Comparison of ENCODE assay signal across 11 cellular contexts in genomic region chr4:153450545-153450917, GRCh38. TPM values are rescaled to one million over a fixed set of nuclear protein-coding genes. Genes with fewer than 3 reads are reported as not detected.
DNase-seq lines count a peak whose midpoint lies in the region; ATAC-seq, FAIRE-seq and TF ChIP-seq lines count a peak whose summit lies in the region.
"Had no signal": no experiment of that assay in that cellular context is flagged by ENCODE, and none has a peak within 500 bp of the region (broad histone marks: within the 10 kb centered on the region; RNA-seq: fewer than 3 reads in every experiment).

No MANE protein-coding gene starts in this region.

- peak overlapping the region; percentile 14 for H3K4ac ChIP-seq in H1 (replicated peaks; ENCODE audit: insufficient read length, low read depth, low read length)

- no peak overlapping the region for H3K14ac ChIP-seq in H1 (ENCODE audit: insufficient read length)

- H4K8ac ChIP-seq in H1 (ENCODE audit: extremely low read depth, insufficient read depth, low read length), result no peak overlapping the region

- TF ChIP-seq RAD21 in H1 (IDR thresholded peaks at IDR 0.05 in 1 of 2, conservative IDR thresholded peaks at IDR 0.05 in 1 of 2; ENCODE audit: low read depth in 2 of 2, low read length in 2 of 2), result no peak

- DNase-seq in activated naive CD4-positive, alpha-beta T cell treated with Interleukin-2 at 50 U/mL for 16 hours, result no peak
- DNase-seq in H1 (ENCODE audit: low read depth in 1 of 2, low spot score in 2 of 2), result no peak
- no peak for DNase-seq in BE2C
- DNase-seq in esophagus squamous epithelium (lab: John Stamatoyannopoulos, UW), result no peak
- no peak for DNase-seq in superior temporal gyrus (ENCODE audit: extremely low spot score)
- DNase-seq: GOT3 had no signal

- intact Hi-C loops in esophagus squamous epithelium (cut with DNase I), result no loop called here

- peaks cover 10% of the 10 kb centered on the region for H3K4me1 ChIP-seq in OCI-LY3 (ENCODE audit: low read length)
- peaks cover 2 to 11% (median 7%) of the 10 kb centered on the region in 4 experiments; a peak in 5 of 7 replicates for H3K4me1 ChIP-seq in H1 (replicated peaks in 1 of 4; ENCODE audit: control insufficient read depth in 3 of 4, insufficient read depth in 4 of 4, low read length in 3 of 4)
- H3K4me1 ChIP-seq in BE2C, result no peaks in the 10 kb centered on the region
- peaks cover 0 to 21% (median 4%) of the 10 kb centered on the region in 3 donors for H3K4me1 ChIP-seq in esophagus squamous epithelium

- no peak overlapping the region for H2BK15ac ChIP-seq in H1 (ENCODE audit: low read length)

- no peak overlapping the region for H4K91ac ChIP-seq in H1 (replicated peaks; ENCODE audit: insufficient read length, low read length)

- no peaks in the 10 kb centered on the region for H3K36me3 Mint-ChIP-seq in activated naive CD4-positive, alpha-beta T cell treated with anti-CD3 and anti-CD28 coated beads, Interleukin-2, amount 50 U/mL, for 24 hours

- H3K56ac ChIP-seq in H1 (replicated peaks; ENCODE audit: insufficient read length, low read depth, low read length), result no peak overlapping the region

- POLR2A ChIA-PET in H1 (lab: Charles Lee; ENCODE audit: partially characterized antibody), result no interaction called here

- no peak overlapping the region for H3K4me3 ChIP-seq in OCI-LY3 (ENCODE audit: low read length)
- no peak overlapping the region for H3K4me3 ChIP-seq in H1 (ENCODE audit: extremely low read depth in 1 of 4, insufficient read depth in 2 of 4, low read depth in 3 of 4, low read length in 4 of 4)
- no peak overlapping the region for H3K4me3 ChIP-seq in BE2C (ENCODE audit: low read depth, low read length)
- H3K4me3 ChIP-seq in esophagus squamous epithelium, result no peak overlapping the region

- H2AFZ ChIP-seq in OCI-LY3 (ENCODE audit: low read depth, low read length) (peak overlapping the region; percentile 89), H1 (ENCODE audit: low read length) (no peak overlapping the region)

- no peak for TF ChIP-seq POLR2A in H1 (IDR thresholded peaks at IDR 0.05; ENCODE audit: control extremely low read depth in 1 of 2, low read depth in 2 of 2, low read length in 2 of 2)
- no peak for TF ChIP-seq POLR2A in esophagus squamous epithelium (IDR thresholded peaks at IDR 0.05)

- no peaks in the 10 kb centered on the region for H3K36me3 ChIP-seq in OCI-LY3 (replicated peaks; ENCODE audit: low read depth, low read length)
- H3K36me3 ChIP-seq in H1 (ENCODE audit: control insufficient read depth in 2 of 4, insufficient read depth in 4 of 4, low read length in 3 of 4), result no peaks in the 10 kb centered on the region
- H3K36me3 ChIP-seq in BE2C, result no peaks in the 10 kb centered on the region
- H3K36me3 ChIP-seq in esophagus squamous epithelium, result no peaks in the 10 kb centered on the region

- WGBS in H1 (ENCODE audit: extremely low coverage in 1 of 2, insufficient coverage in 1 of 2, insufficient read length in 1 of 2, insufficient replicate concordance in 2 of 2, low coverage in 1 of 2, low lambda C conversion rate in 2 of 2, missing lambda C conversion rate in 1 of 2), 2 experiments, result 87% methylated on average over 5 of the region's 5 CpGs; no CpG with 5 or more reads in 1 of the 2 experiments
- 74 to 82% methylated on average over 5 of the region's 5 CpGs for WGBS in esophagus squamous epithelium, 2 donors

- 0 out of 2 replicates have a peak, but pooled peaks cover 3% of the 10 kb centered on the region for H3K23me2 ChIP-seq in H1 (ENCODE audit: low read depth, low read length)

- H3K23ac ChIP-seq in H1 (ENCODE audit: insufficient read length), result no peak overlapping the region

- H3K27me3 ChIP-seq in OCI-LY3 (ENCODE audit: low read depth, low read length) (0 out of 2 replicates have a peak, but pooled peaks cover 7% of the 10 kb centered on the region), H1 (replicated peaks in 1 of 4; ENCODE audit: control insufficient read depth in 3 of 4, extremely low read depth in 1 of 4, insufficient read depth in 3 of 4, low read length in 3 of 4) (no peaks in the 10 kb centered on the region; a peak in 1 of 7 replicates), BE2C (no peaks in the 10 kb centered on the region), esophagus squamous epithelium (no peaks in the 10 kb centered on the region)

- no peak for FAIRE-seq in H1 (lab: Jason Lieb, UNC)
- FAIRE-seq: frontal cortex, keratinocyte had no signal

- H2BK20ac ChIP-seq in H1 (ENCODE audit: low read length), result no peak overlapping the region

- H3K9ac ChIP-seq in OCI-LY3 (ENCODE audit: low read length) (no peak overlapping the region), H1 (replicated peaks in 1 of 4; ENCODE audit: extremely low read depth in 1 of 4, low read depth in 3 of 4, low read length in 3 of 4) (no peak overlapping the region)

- ATAC-seq in GM21447 (IDR thresholded peaks at IDR 0.05; ENCODE audit: unreplicated experiment), result no peak

- H2AK5ac ChIP-seq in H1 (ENCODE audit: low read depth, low read length), result no peak overlapping the region

- peak overlapping the region; percentile 81 for H3K4me3 Mint-ChIP-seq in activated naive CD4-positive, alpha-beta T cell treated with anti-CD3 and anti-CD28 coated beads, Interleukin-2, amount 50 U/mL, for 24 hours

- peaks cover 28% of the 10 kb centered on the region for H3K4me1 Mint-ChIP-seq in activated naive CD4-positive, alpha-beta T cell treated with anti-CD3 and anti-CD28 coated beads, Interleukin-2, amount 50 U/mL, for 24 hours

- H3K18ac ChIP-seq in H1 (ENCODE audit: extremely low read depth, low read length), result no peak overlapping the region

- H3K27me3 Mint-ChIP-seq in activated naive CD4-positive, alpha-beta T cell treated with anti-CD3 and anti-CD28 coated beads, Interleukin-2, amount 50 U/mL, for 24 hours, result no peaks in the 10 kb centered on the region

- no peaks in the 10 kb centered on the region for H3K79me2 ChIP-seq in OCI-LY3 (ENCODE audit: low read length)
- H3K79me2 ChIP-seq in H1 (ENCODE audit: control insufficient read depth in 1 of 2, insufficient read depth in 2 of 2, low read length in 2 of 2), result no peaks in the 10 kb centered on the region

- H4K20me1 ChIP-seq in OCI-LY3 (ENCODE audit: insufficient read depth, low read length) (no peaks in the 10 kb centered on the region), H1 (replicated peaks in 1 of 2; ENCODE audit: control insufficient read depth in 1 of 2, insufficient read depth in 2 of 2, low read length in 2 of 2) (no peaks in the 10 kb centered on the region)

- no peak overlapping the region for H2BK5ac ChIP-seq in H1 (ENCODE audit: low read depth, low read length)

- H3K9me3 ChIP-seq in OCI-LY3 (ENCODE audit: insufficient read depth, low read length), result no peaks in the 10 kb centered on the region
- H3K9me3 ChIP-seq in H1 (ENCODE audit: insufficient read depth in 2 of 2, low read depth in 1 of 2, low read length in 1 of 2), result no peaks in the 10 kb centered on the region
- no peaks in the 10 kb centered on the region for H3K9me3 ChIP-seq in BE2C
- H3K9me3 ChIP-seq in esophagus squamous epithelium, result no peaks in the 10 kb centered on the region

- H3K4me2 ChIP-seq in OCI-LY3 (ENCODE audit: low read length) (peak overlapping the region; percentile 48), H1 (ENCODE audit: insufficient read depth in 1 of 2, low read depth in 2 of 2, low read length in 2 of 2) (no peak overlapping the region)

- no peak overlapping the region for H3K27ac ChIP-seq in OCI-LY3 (ENCODE audit: low read length)
- no peak overlapping the region for H3K27ac ChIP-seq in H1 (ENCODE audit: low read depth, low read length)
- no peak overlapping the region for H3K27ac ChIP-seq in esophagus squamous epithelium

- CTCF ChIA-PET in H1 (lab: Charles Lee; ENCODE audit: partially characterized antibody), result no interaction called here

- TF ChIP-seq EP300 in H1 (IDR thresholded peaks at IDR 0.05; ENCODE audit: borderline replicate concordance in 1 of 2, low read depth in 2 of 2, low read length in 2 of 2), result no peak

- TF ChIP-seq CTCF in OCI-LY3 (IDR thresholded peaks at IDR 0.05; ENCODE audit: low read depth, low read length) (no peak), H1 (IDR thresholded peaks at IDR 0.05; ENCODE audit: control extremely low read depth in 1 of 3, insufficient read depth in 1 of 3, low read depth in 1 of 3, low read length in 3 of 3) (no peak), BE2C (IDR thresholded peaks at IDR 0.05; ENCODE audit: low read depth, low read length) (no peak), esophagus squamous epithelium (IDR thresholded peaks at IDR 0.05) (no peak)

- no peak overlapping the region for H2BK120ac ChIP-seq in H1 (replicated peaks; ENCODE audit: low read depth, low read length)

- H3K9me3 Mint-ChIP-seq in activated naive CD4-positive, alpha-beta T cell treated with anti-CD3 and anti-CD28 coated beads, Interleukin-2, amount 50 U/mL, for 24 hours, result no peaks in the 10 kb centered on the region

- no peak overlapping the region for H2BK12ac ChIP-seq in H1 (ENCODE audit: low read depth, low read length)

- H3K27ac Mint-ChIP-seq in activated naive CD4-positive, alpha-beta T cell treated with anti-CD3 and anti-CD28 coated beads, Interleukin-2, amount 50 U/mL, for 24 hours, result peak overlapping the region; percentile 96

- no peaks in the 10 kb centered on the region for H3K79me1 ChIP-seq in H1 (ENCODE audit: low read depth, low read length)

- H4K5ac ChIP-seq in H1 (ENCODE audit: insufficient read length, low read depth, low read length), result no peak overlapping the region

TF ChIP-seq in H1, 55 proteins besides CTCF, POLR2A, EP300 and RAD21 (continues in another document):
- no peak for TF ChIP-seq RFX5 (IDR thresholded peaks at IDR 0.05; ENCODE audit: borderline replicate concordance, low read depth, low read length)
- no peak for TF ChIP-seq NANOG (IDR thresholded peaks at IDR 0.05; ENCODE audit: insufficient read depth, low read depth, low read length, poor library complexity, severe bottlenecking)
- no peak for TF ChIP-seq NRF1 (IDR thresholded peaks at IDR 0.05; ENCODE audit: low read depth, low read length)
- TF ChIP-seq HDAC6 (IDR thresholded peaks at IDR 0.05; ENCODE audit: low read depth, low read length), result no peak
- TF ChIP-seq CBX8 (IDR thresholded peaks at IDR 0.05; ENCODE audit: borderline replicate concordance, low read depth, low read length), result no peak
- no peak for TF ChIP-seq SIX5 (IDR thresholded peaks at IDR 0.05; ENCODE audit: low read depth, low read length)
- TF ChIP-seq EZH2 (IDR thresholded peaks at IDR 0.05; ENCODE audit: low read depth, low read length, severe bottlenecking), result no peak

RNA-seq across cellular contexts. Expression of gene TMEM131L, which starts 15.6 kb away (rescaled TPM):
- 25.3 and 26.1 TPM in 2 replicates for total RNA-seq in H1 (2021; fragmentation: NEBNext Ultra II Directional; extraction: Animal tissue kit (Norgen Biotek cat#: 25700))
- polyA plus RNA-seq in H1 (2011; rRNA removed), result 11.2 and 14.3 TPM in 2 replicates
- 11.0 TPM for polyA plus RNA-seq in H1 (2011; cell fraction: cytosol; rRNA removed)
- 22.8 TPM for polyA plus RNA-seq in H1 (2011; cell fraction: nucleus; rRNA removed)
- 16.2 to 24.8 TPM (median 18.3 TPM) in 4 replicates for polyA plus RNA-seq in H1 (2012, experiment 1 of 2)
- 1.9 TPM for polyA plus RNA-seq in H1 (2012, experiment 2 of 2)
- 35.4 TPM for polyA plus RNA-seq in H1 (2013, experiment 1 of 2)
- polyA plus RNA-seq in H1 (2013, experiment 2 of 2), result 33.9 TPM
- 23.5 and 54.9 TPM in 2 replicates for polyA minus RNA-seq in H1 (2011; rRNA and poly(A)+ RNA removed)
- polyA minus RNA-seq in H1 (2011; cell fraction: cytosol; rRNA and poly(A)+ RNA removed), result 15.8 TPM
- 50.4 TPM for polyA minus RNA-seq in H1 (2011; cell fraction: nucleus; rRNA and poly(A)+ RNA removed)
- 6.5 TPM for polyA plus RNA-seq in BE2C (2012; ENCODE audit: insufficient read depth, insufficient read length, low read depth)
- total RNA-seq in esophagus squamous epithelium, result 10 to 100 TPM in 3 of 4 donors, 1 to 10 TPM in 1; 9.2 to 14.7 (median 12.4) TPM
